Comparison of ENCODE assay signal across 8 cellular contexts in genomic region chr14:60249321-60250251, GRCh38. TPM values are rescaled to one million over a fixed set of nuclear protein-coding genes. Genes with fewer than 3 reads are reported as not detected.
DNase-seq lines count a peak whose midpoint lies in the region; ATAC-seq and TF ChIP-seq lines count a peak whose summit lies in the region.

No MANE protein-coding gene starts in this region.

- peak; percentile 21 for ATAC-seq in GM18858 (IDR thresholded peaks at IDR 0.05; ENCODE audit: unreplicated experiment)
- peak; percentile 36 for ATAC-seq in HG03066 (IDR thresholded peaks at IDR 0.05; ENCODE audit: low read depth, unreplicated experiment)

- TF ChIP-seq CTCF in A673 (conservative IDR thresholded peaks at IDR 0.05; ENCODE audit: low read depth, low read length) (no peak), liver (IDR thresholded peaks at IDR 0.05; ENCODE audit: low read depth, low read length, missing input control) (no peak)

- H3K27me3 Mint-ChIP-seq in activated CD4-positive, alpha-beta T cell treated with anti-CD3 and anti-CD28 coated beads, Interleukin-2, amount 10 ng/mL, durations not matched to agents 7 days and 5 days, result no peaks in the 10 kb centered on the region

- H3K4me1 Mint-ChIP-seq in activated CD4-positive, alpha-beta T cell treated with anti-CD3 and anti-CD28 coated beads, Interleukin-2, amount 10 ng/mL, durations not matched to agents 7 days and 5 days, result peaks cover 55% of the 10 kb centered on the region

- WGBS in liver, result under 1% methylated on average over 107 of the region's 107 CpGs

- no peak for TF ChIP-seq RAD21 in liver (IDR thresholded peaks at IDR 0.05)

- no peaks in the 10 kb centered on the region for H3K27me3 ChIP-seq in A673 (replicated peaks; ENCODE audit: insufficient read depth, low read depth, low read length, poor library complexity)
- no peaks in the 10 kb centered on the region for H3K27me3 ChIP-seq in liver (ENCODE audit: control insufficient read depth in 4 of 4, insufficient read depth in 4 of 4, low read length in 3 of 4)

- H3K4me3 ChIP-seq in A673 (ENCODE audit: low read depth, low read length, poor library complexity, severe bottlenecking), result peak overlapping the region; percentile 81
- H3K4me3 ChIP-seq in liver (ENCODE audit: low read depth in 1 of 3, low read length in 3 of 3), result peak overlapping the region; percentile 70 to 100 (median 73)

- DNase-seq in A673 (ENCODE audit: low spot score) (peak; percentile 77), NCI-H446 treated with DMSO at 0.1 percent for 48 hours (lab: John Stamatoyannopoulos, UW) (peak; percentile 17), dermis blood vessel endothelial cell (peak; percentile 74)
- DNase-seq in activated CD4-positive, alpha-beta T cell treated with anti-CD3 and anti-CD28 coated beads, Interleukin-2, amount 10 ng/mL, durations not matched to agents 7 days and 5 days, result peak; percentile 67
- DNase-seq in stimulated activated CD4-positive, alpha-beta T cell treated with anti-CD3 and anti-CD28 coated beads, Interleukin-4, amount 100 ng/mL, for 24 hours, result peak; percentile 58

- H3K27ac ChIP-seq in A673 (ENCODE audit: low read depth, low read length, poor library complexity, severe bottlenecking) (peak overlapping the region; percentile 98), liver (ENCODE audit: low read depth in 1 of 2, low read length in 2 of 2) (peak overlapping the region; percentile 87 to 100)

- POLR2A ChIA-PET in A673 (lab: Charles Lee; ENCODE audit: low non-redundant PET), result interaction anchor here (0.5 to 0.8 kb wide), 4 partner anchors 65 to 1512 kb away, joined by 3 to 22 read pairs (median 6); partner anchors contain the start of gene SNAPC1
- POLR2A ChIA-PET in activated CD4-positive, alpha-beta T cell treated with anti-CD3 and anti-CD28 coated beads, Interleukin-2, amount 10 ng/mL, durations not matched to agents 7 days and 5 days (lab: Charles Lee), result interaction anchor here (0.7 kb wide), 1 partner anchor 995 kb away, joined by 3 read pairs; no protein-coding TSS in a partner anchor

- peak overlapping the region; percentile 100 for H3K27ac Mint-ChIP-seq in activated CD4-positive, alpha-beta T cell treated with anti-CD3 and anti-CD28 coated beads, Interleukin-2, amount 10 ng/mL, durations not matched to agents 7 days and 5 days

- H3K4me1 ChIP-seq in A673 (ENCODE audit: insufficient read depth, low read length, poor library complexity, severe bottlenecking) (peaks cover 19% of the 10 kb centered on the region), liver (ENCODE audit: control insufficient read depth in 4 of 4, insufficient read depth in 4 of 4, low read length in 3 of 4) (peaks cover 5 to 46% (median 36%) of the 10 kb centered on the region in 4 donors)

- H3K36me3 Mint-ChIP-seq in activated CD4-positive, alpha-beta T cell treated with anti-CD3 and anti-CD28 coated beads, Interleukin-2, amount 10 ng/mL, durations not matched to agents 7 days and 5 days (ENCODE audit: low read depth), result peaks cover 18% of the 10 kb centered on the region

- H3K9ac ChIP-seq in liver (ENCODE audit: low read depth in 1 of 2, low read length in 2 of 2), result peak overlapping the region; percentile 91 to 97

- H3K4me3 Mint-ChIP-seq in activated CD4-positive, alpha-beta T cell treated with anti-CD3 and anti-CD28 coated beads, Interleukin-2, amount 10 ng/mL, durations not matched to agents 7 days and 5 days, result peak overlapping the region; percentile 90

- CTCF ChIA-PET in A673 (lab: Charles Lee), result interaction anchor here (0.5 to 1.3 kb wide), 2 partner anchors 58 to 82 kb away, joined by 3 to 5 read pairs; no protein-coding TSS in a partner anchor
- CTCF ChIA-PET in activated CD4-positive, alpha-beta T cell treated with anti-CD3 and anti-CD28 coated beads, Interleukin-2, amount 10 ng/mL, durations not matched to agents 7 days and 5 days (lab: Charles Lee), result interaction anchor here (0.8 to 1.3 kb wide), 2 partner anchors 82 kb away, joined by 3 to 7 read pairs; no protein-coding TSS in a partner anchor

- H3K9me3 ChIP-seq in A673 (ENCODE audit: low read depth, low read length, poor library complexity, severe bottlenecking) (no peaks in the 10 kb centered on the region), liver (ENCODE audit: control insufficient read depth in 4 of 4, low read length in 3 of 4) (no peaks in the 10 kb centered on the region)

- H3K9me3 Mint-ChIP-seq in activated CD4-positive, alpha-beta T cell treated with anti-CD3 and anti-CD28 coated beads, Interleukin-2, amount 10 ng/mL, durations not matched to agents 7 days and 5 days, result peaks cover 3% of the 10 kb centered on the region

- no TSS peak for BruUV-seq in A673 (replicated peaks; lab: Mats Ljungman, UMichigan)

- intact Hi-C loops in A673 (cut with micrococcal nuclease; ENCODE audit: unreplicated experiment), result loop anchor here (5.0 kb wide), 1 partner anchor 63 kb away; no protein-coding TSS in a partner anchor

- H3K36me3 ChIP-seq in A673 (ENCODE audit: insufficient read depth, low read length, poor library complexity, severe bottlenecking) (no peaks in the 10 kb centered on the region), liver (ENCODE audit: control insufficient read depth in 4 of 4, insufficient read depth in 3 of 4, low read depth in 1 of 4, low read length in 3 of 4) (no peaks in the 10 kb centered on the region)

TF ChIP-seq in liver, 16 proteins besides CTCF, POLR2A, EP300 and RAD21:
- TF ChIP-seq JUND (IDR thresholded peaks at IDR 0.05) (peak in 1 of 2 donors; percentile 13), EGR1 (IDR thresholded peaks at IDR 0.05; ENCODE audit: low read depth in 2 of 2) (no peak)

RNA-seq across cellular contexts. Expression of gene PPM1A, which starts 0.6 kb away (rescaled TPM):
- total RNA-seq in A673 (2021) (52.3 and 54.5 TPM in 2 replicates), dermis blood vessel endothelial cell (23.1 and 42.1 TPM in 2 replicates), liver (10 to 100 TPM; 33.2 to 43.2 TPM)
- 10 to 100 TPM; 48.9 to 53.1 TPM for total RNA-seq in activated CD4-positive, alpha-beta T cell treated with anti-CD3 and anti-CD28 coated beads, Interleukin-2, amount 10 ng/mL, durations not matched to agents 7 days and 5 days
- polyA plus RNA-seq in liver, result 10 to 100 TPM; 23.0 to 25.8 TPM

Comparison
In these comparisons a context has a peak if more than half of its experiments do, and no peak if none do; other contexts are left out.
1. Peak in every context shown above with its lines: DNase-seq, ATAC-seq, H3K4me3 ChIP-seq and H3K27ac ChIP-seq.
2. DNase-seq: peak in every context shown above with its lines; median percentile 77 in A673; 74 in dermis blood vessel endothelial cell; 67 in activated CD4-positive, alpha-beta T cell treated with anti-CD3 and anti-CD28 coated beads, Interleukin-2, amount 10 ng/mL, durations not matched to agents 7 days and 5 days; 58 in stimulated activated CD4-positive, alpha-beta T cell treated with anti-CD3 and anti-CD28 coated beads, Interleukin-4, amount 100 ng/mL, for 24 hours; 17 in NCI-H446 treated with DMSO at 0.1 percent for 48 hours.